1 cellular context compared by ENCODE assay signal in genomic region chr20:38999965-39000910, GRCh38.
TF ChIP-seq lines count a peak whose summit lies in the region.

No MANE protein-coding gene starts in this region.

TF ChIP-seq in HepG2, 621 proteins besides CTCF, POLR2A, EP300 and RAD21 (continues in another document):
- peak; percentile 75 for TF ChIP-seq TEAD3 (CRISPR knock-in tag; optimal IDR thresholded peaks at IDR 0.05; ENCODE audit: borderline replicate concordance)
- no peak for TF ChIP-seq ARNTL (CRISPR knock-in tag; IDR thresholded peaks at IDR 0.05)
- no peak; a peak in 1 of 4 replicates for TF ChIP-seq REST (IDR thresholded peaks at IDR 0.05; ENCODE audit: borderline replicate concordance in 1 of 2, low read depth in 1 of 2, low read length in 2 of 2)
- no peak for TF ChIP-seq ZNF510 (CRISPR knock-in tag; IDR thresholded peaks at IDR 0.05; ENCODE audit: low read depth)
- TF ChIP-seq HNRNPLL (IDR thresholded peaks at IDR 0.05; ENCODE audit: low read depth, low read length, poor library complexity, severe bottlenecking): no peak
- no peak for TF ChIP-seq ZNF12 (CRISPR knock-in tag; IDR thresholded peaks at IDR 0.05)
- TF ChIP-seq MED1 (CRISPR knock-in tag; IDR thresholded peaks at IDR 0.05): peak; percentile 74
- no peak for TF ChIP-seq PRDM15 (CRISPR knock-in tag; IDR thresholded peaks at IDR 0.05)
- TF ChIP-seq AGO2 (optimal IDR thresholded peaks at IDR 0.05; ENCODE audit: low read depth, low read length): no peak
- no peak for TF ChIP-seq MAX (IDR thresholded peaks at IDR 0.05)
- TF ChIP-seq RORA (CRISPR knock-in tag; IDR thresholded peaks at IDR 0.05): no peak
- no peak for TF ChIP-seq ZNF567 (CRISPR knock-in tag; IDR thresholded peaks at IDR 0.05; ENCODE audit: borderline replicate concordance)
- no peak for TF ChIP-seq TIGD3 (CRISPR knock-in tag; IDR thresholded peaks at IDR 0.05; ENCODE audit: borderline replicate concordance)
- no peak for TF ChIP-seq MXD4 (CRISPR knock-in tag; IDR thresholded peaks at IDR 0.05)
- peak; percentile 36; the same call in 1 of the 2 replicates for TF ChIP-seq MBD4 (IDR thresholded peaks at IDR 0.05; ENCODE audit: borderline replicate concordance, low read length)
- TF ChIP-seq EHMT2 (IDR thresholded peaks at IDR 0.05; ENCODE audit: borderline replicate concordance, low read depth, low read length): no peak
- TF ChIP-seq HOXA7 (CRISPR knock-in tag; IDR thresholded peaks at IDR 0.05): no peak
- TF ChIP-seq ZNF850 (CRISPR knock-in tag; conservative IDR thresholded peaks at IDR 0.05): no peak
- no peak for TF ChIP-seq CREB1 (IDR thresholded peaks at IDR 0.05)
- no peak for TF ChIP-seq CREB1 (CRISPR knock-in tag; IDR thresholded peaks at IDR 0.05)
- no peak for TF ChIP-seq ZFY (CRISPR knock-in tag; IDR thresholded peaks at IDR 0.05)
- TF ChIP-seq ZNF709 (CRISPR knock-in tag; IDR thresholded peaks at IDR 0.05): no peak
- TF ChIP-seq RFX1 (IDR thresholded peaks at IDR 0.05): no peak
- peak; percentile 32 for TF ChIP-seq FOSL2 (CRISPR knock-in tag; IDR thresholded peaks at IDR 0.05)
- TF ChIP-seq GLI4 (CRISPR knock-in tag; IDR thresholded peaks at IDR 0.05; ENCODE audit: borderline replicate concordance): no peak
- TF ChIP-seq STAT5B (CRISPR knock-in tag; IDR thresholded peaks at IDR 0.05): no peak
- TF ChIP-seq ZNF513 (CRISPR knock-in tag; conservative IDR thresholded peaks at IDR 0.05): no peak
- TF ChIP-seq ZNF720 (CRISPR knock-in tag; IDR thresholded peaks at IDR 0.05): no peak
- TF ChIP-seq SPEN (CRISPR knock-in tag; IDR thresholded peaks at IDR 0.05; ENCODE audit: low read depth): no peak
- TF ChIP-seq ZNF563 (CRISPR knock-in tag; IDR thresholded peaks at IDR 0.05): no peak
- TF ChIP-seq ZSCAN21 (CRISPR knock-in tag; IDR thresholded peaks at IDR 0.05; ENCODE audit: borderline replicate concordance): no peak
- no peak for TF ChIP-seq ZNF713 (CRISPR knock-in tag; IDR thresholded peaks at IDR 0.05)
- TF ChIP-seq ZNF609 (CRISPR knock-in tag; IDR thresholded peaks at IDR 0.05; ENCODE audit: borderline replicate concordance): peak; percentile 73
- TF ChIP-seq ZNF792 (CRISPR knock-in tag; IDR thresholded peaks at IDR 0.05): no peak
- no peak for TF ChIP-seq ONECUT2 (CRISPR knock-in tag; IDR thresholded peaks at IDR 0.05)
- TF ChIP-seq NR2F6 (IDR thresholded peaks at IDR 0.05): peak; percentile 49; the same call in 1 of the 2 replicates
- TF ChIP-seq NR2F6 (CRISPR knock-in tag; IDR thresholded peaks at IDR 0.05): peak; percentile 63
- TF ChIP-seq NFRKB (IDR thresholded peaks at IDR 0.05): no peak
- no peak for TF ChIP-seq HES4 (CRISPR knock-in tag; IDR thresholded peaks at IDR 0.05; ENCODE audit: borderline replicate concordance)
- TF ChIP-seq ZNF546 (CRISPR knock-in tag; conservative IDR thresholded peaks at IDR 0.05): 0 out of 2 replicates have a peak, but pooled peaks have one; percentile 55
- TF ChIP-seq HMGA1 (CRISPR knock-in tag; conservative IDR thresholded peaks at IDR 0.05): no peak
- TF ChIP-seq ZNF160 (CRISPR knock-in tag; IDR thresholded peaks at IDR 0.05): no peak
- TF ChIP-seq SP1 (IDR thresholded peaks at IDR 0.05): no peak
- no peak for TF ChIP-seq SP1 (CRISPR knock-in tag; IDR thresholded peaks at IDR 0.05)
- no peak for TF ChIP-seq ARID2 (CRISPR knock-in tag; IDR thresholded peaks at IDR 0.05; ENCODE audit: borderline replicate concordance)
- no peak for TF ChIP-seq AKNA (CRISPR knock-in tag; IDR thresholded peaks at IDR 0.05; ENCODE audit: borderline replicate concordance)
- no peak for TF ChIP-seq MATR3 (CRISPR knock-in tag; IDR thresholded peaks at IDR 0.05)
- no peak for TF ChIP-seq ZBTB21 (CRISPR knock-in tag; IDR thresholded peaks at IDR 0.05)
- peak; percentile 34; the same call in 1 of the 2 replicates for TF ChIP-seq ETV5 (CRISPR knock-in tag; IDR thresholded peaks at IDR 0.05; ENCODE audit: borderline replicate concordance)
